Comparison of ENCODE assay signal across 30 cellular contexts in the genomic region with DNA sequence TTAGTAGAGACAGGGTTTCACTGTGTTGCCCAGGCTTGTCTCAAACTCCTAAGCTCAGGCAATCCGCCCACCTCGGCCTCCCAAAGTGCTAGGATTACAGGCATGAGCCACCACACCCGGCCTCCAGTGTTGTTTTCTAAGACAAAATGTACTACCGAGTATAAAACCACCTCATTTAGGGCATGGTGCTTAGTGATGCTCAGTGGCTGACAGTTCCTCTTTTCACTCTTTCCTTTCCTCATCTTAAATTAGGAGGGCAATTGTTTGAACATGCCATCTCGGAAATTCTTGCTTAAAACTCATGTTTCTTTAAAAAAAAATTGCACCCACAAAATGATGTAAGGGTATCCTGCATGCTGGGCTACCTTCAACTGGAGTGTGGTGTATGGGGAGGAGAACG.
DNase-seq lines count a peak whose midpoint lies in the region; ATAC-seq, FAIRE-seq and TF ChIP-seq lines count a peak whose summit lies in the region.
"Had no signal": no experiment of that assay in that cellular context is flagged by ENCODE, and none has a peak within 500 bp of the region (broad histone marks: within the 10 kb centered on the region; RNA-seq: fewer than 3 reads in every experiment).

No MANE protein-coding gene starts in this region.

- H3K4me3 ChIP-seq in BLaER1 (no peak overlapping the region), HUES48 (ENCODE audit: low read depth, low read length) (no peak overlapping the region), GM12878 (no peak overlapping the region), mesodermal cell (ENCODE audit: extremely low read depth, insufficient read depth, low read length, poor library complexity, severe bottlenecking) (no peak overlapping the region)
- H3K4me3 ChIP-seq: GM23248, spleen, thyroid gland had no signal

- no peak for TF ChIP-seq POLR2A in GM12878 (IDR thresholded peaks at IDR 0.05; ENCODE audit: low read depth, low read length)

- H3K79me2 ChIP-seq in GM12878 (ENCODE audit: control insufficient read depth, insufficient read depth, low read length) = no peaks in the 10 kb centered on the region

- H3K4me1 Mint-ChIP-seq in activated naive CD8-positive, alpha-beta T cell treated with anti-CD3 and anti-CD28 coated beads for 36 hours = no peaks in the 10 kb centered on the region
- H3K4me1 Mint-ChIP-seq: activated CD4-positive, alpha-beta memory T cell treated with anti-CD3 and anti-CD28 coated beads, Interleukin-2, amount 10 ng/mL, durations not matched to agents 7 days and 5 days had no signal

- intact Hi-C loops in GM12878 (cut with micrococcal nuclease; ENCODE audit: unreplicated experiment) = no loop called here

- CTCF ChIA-PET in GM12878 (lab: Yijun Ruan, JAX) = no interaction called here

- H3K4me2 ChIP-seq in BLaER1 = peak overlapping the region; percentile 79
- H3K4me2 ChIP-seq in GM12878 (ENCODE audit: control insufficient read depth, insufficient read depth) = peak overlapping the region; percentile 13; the same call in 1 of the 2 replicates

- WGBS in GM12878 (ENCODE audit: insufficient coverage, insufficient replicate concordance, low lambda C conversion rate, missing lambda C conversion rate) = 37% methylated on average over 6 of the region's 6 CpGs
- WGBS in mesodermal cell (ENCODE audit: insufficient coverage in 2 of 2), 2 experiments = 90 to 94% methylated on average over 3 to 5 of the region's 6 CpGs

- peaks cover 45% of the 10 kb centered on the region for H3K27me3 Mint-ChIP-seq in activated naive CD8-positive, alpha-beta T cell treated with anti-CD3 and anti-CD28 coated beads for 36 hours

- H3K9ac ChIP-seq in BLaER1 = no peak overlapping the region
- no peak overlapping the region for H3K9ac ChIP-seq in HUES48 (ENCODE audit: low read depth, low read length)
- no peak overlapping the region for H3K9ac ChIP-seq in GM12878 (ENCODE audit: control insufficient read depth, insufficient read depth, low read length)
- H3K9ac ChIP-seq: GM23248 had no signal

- peak; percentile 80 for ATAC-seq in GM12878
- ATAC-seq in activated naive CD4-positive, alpha-beta T cell treated with anti-CD3 and anti-CD28 coated beads, Interleukin-2, amount 50 U/mL, for 72 hours = no peak
- ATAC-seq: left colon, PC-3 had no signal

- in situ Hi-C loops in GM12878 (cut with MboI) = no loop called here
- in situ Hi-C loops in GM13976 (cut with MboI; ENCODE audit: low sequenced_read_pairs, unreplicated experiment) = no loop called here

- H2AFZ ChIP-seq in GM12878 (ENCODE audit: control insufficient read depth, low read depth, low read length) = no peak overlapping the region
- H2AFZ ChIP-seq: GM23248 had no signal

- no peak overlapping the region for H3K27ac Mint-ChIP-seq in activated naive CD8-positive, alpha-beta T cell treated with anti-CD3 and anti-CD28 coated beads for 36 hours
- no peak overlapping the region for H3K27ac Mint-ChIP-seq in activated naive CD4-positive, alpha-beta T cell treated with anti-CD3 and anti-CD28 coated beads, Interleukin-2, amount 50 U/mL, for 72 hours
- H3K27ac Mint-ChIP-seq: activated CD4-positive, alpha-beta memory T cell treated with anti-CD3 and anti-CD28 coated beads, Interleukin-2, amount 10 ng/mL, durations not matched to agents 7 days and 5 days; activated naive CD4-positive, alpha-beta T cell treated with anti-CD3 and anti-CD28 coated beads for 36 hours; CD4-positive, alpha-beta T cell; T-helper 2 cell treated with Interferon-gamma antibody and Interleukin-4, amounts not matched to agents 5 μg/mL and 100 μg/mL, for 36 hours had no signal

- H3K9me3 ChIP-seq in BLaER1 (no peaks in the 10 kb centered on the region), HUES48 (ENCODE audit: control insufficient read depth, insufficient read depth, low read length) (no peaks in the 10 kb centered on the region), GM12878 (replicated peaks; ENCODE audit: control insufficient read depth, insufficient read depth, low read length) (no peaks in the 10 kb centered on the region), mesodermal cell (ENCODE audit: control insufficient read depth, low read length) (no peaks in the 10 kb centered on the region)
- H3K9me3 ChIP-seq: spleen, thyroid gland had no signal

- SMC1A ChIA-PET in GM12878 (lab: Charles Lee; ENCODE audit: uncharacterized antibody, unreplicated experiment) = no interaction called here

- H3K27ac ChIP-seq in BLaER1 (no peak overlapping the region), HUES48 (ENCODE audit: low read depth, low read length) (peak overlapping the region; percentile 37), GM12878 (ENCODE audit: control insufficient read depth, insufficient read depth) (no peak overlapping the region), mesodermal cell (ENCODE audit: low read depth, low read length, severe bottlenecking) (peak overlapping the region; percentile 37)
- H3K27ac ChIP-seq: brain microvascular endothelial cell, epithelial cell of prostate, GM23248, spleen, thyroid gland had no signal

- H4K20me1 ChIP-seq in BLaER1 = no peaks in the 10 kb centered on the region
- H4K20me1 ChIP-seq in GM12878 (ENCODE audit: control insufficient read depth, insufficient read depth) = no peaks in the 10 kb centered on the region

- no peak for TF ChIP-seq RAD21 in GM12878 (IDR thresholded peaks at IDR 0.05; ENCODE audit: insufficient read depth, low read depth, low read length)

- TF ChIP-seq CTCF in GM12878 (IDR thresholded peaks at IDR 0.05 in 2 of 3, conservative IDR thresholded peaks at IDR 0.05 in 1 of 3; ENCODE audit: control insufficient read depth in 2 of 3, extremely low read depth in 1 of 3, insufficient read depth in 1 of 3, low read depth in 3 of 3, low read length in 3 of 3) = no peak
- no peak for TF ChIP-seq CTCF in GM13976 (IDR thresholded peaks at IDR 0.05; ENCODE audit: borderline replicate concordance, control extremely low read depth, extremely low read depth, insufficient read depth, missing control alignments)

- TF ChIP-seq EP300 in GM12878 (IDR thresholded peaks at IDR 0.05; ENCODE audit: borderline replicate concordance in 1 of 2, control insufficient read depth in 1 of 2, low read depth in 2 of 2, low read length in 2 of 2) = no peak

- POLR2A ChIA-PET in GM12878 (lab: Charles Lee) = no interaction called here

- FAIRE-seq in GM12878 (lab: Jason Lieb, UNC) = no peak
- FAIRE-seq: A204.1, D721Med, GM19239 had no signal

- BruUV-seq in GM12878 (replicated peaks; lab: Mats Ljungman, UMichigan) = no TSS peak

- H3K36me3 Mint-ChIP-seq in activated naive CD8-positive, alpha-beta T cell treated with anti-CD3 and anti-CD28 coated beads for 36 hours = no peaks in the 10 kb centered on the region
- H3K36me3 Mint-ChIP-seq in activated naive CD4-positive, alpha-beta T cell treated with anti-CD3 and anti-CD28 coated beads, Interleukin-2, amount 50 U/mL, for 72 hours = no peaks in the 10 kb centered on the region

- no peaks in the 10 kb centered on the region for H3K9me3 Mint-ChIP-seq in activated naive CD8-positive, alpha-beta T cell treated with anti-CD3 and anti-CD28 coated beads for 36 hours
- no peaks in the 10 kb centered on the region for H3K9me3 Mint-ChIP-seq in activated naive CD4-positive, alpha-beta T cell treated with anti-CD3 and anti-CD28 coated beads, Interleukin-2, amount 50 U/mL, for 72 hours
- H3K9me3 Mint-ChIP-seq: activated CD4-positive, alpha-beta memory T cell treated with anti-CD3 and anti-CD28 coated beads, Interleukin-2, amount 10 ng/mL, durations not matched to agents 7 days and 5 days; activated naive CD4-positive, alpha-beta T cell treated with anti-CD3 and anti-CD28 coated beads for 36 hours; T-helper 2 cell treated with Interferon-gamma antibody and Interleukin-4, amounts not matched to agents 5 μg/mL and 100 μg/mL, for 36 hours had no signal

- H3K36me3 ChIP-seq in BLaER1 (no peaks in the 10 kb centered on the region), HUES48 (ENCODE audit: control insufficient read depth, insufficient read depth, low read length) (no peaks in the 10 kb centered on the region), GM12878 (ENCODE audit: control insufficient read depth in 2 of 2, insufficient read depth in 2 of 2, low read length in 1 of 2) (no peaks in the 10 kb centered on the region), mesodermal cell (ENCODE audit: control insufficient read depth, insufficient read depth, low read length) (no peaks in the 10 kb centered on the region)
- H3K36me3 ChIP-seq: brain microvascular endothelial cell, spleen, thyroid gland had no signal

- RAD21 ChIA-PET in GM12878 (lab: Charles Lee; ENCODE audit: unreplicated experiment) = no interaction called here

- DNase-seq in GM12878 (ENCODE audit: low read depth, low spot score) (no peak), GM13976 (ENCODE audit: low spot score) (no peak), NCI-H1930 (lab: John Stamatoyannopoulos, UW) (no peak)
- no peak for DNase-seq in activated naive CD8-positive, alpha-beta T cell treated with anti-CD3 and anti-CD28 coated beads for 36 hours
- DNase-seq in activated naive CD4-positive, alpha-beta T cell treated with anti-CD3 and anti-CD28 coated beads, Interleukin-2, amount 50 U/mL, for 72 hours (ENCODE audit: low spot score in 2 of 2) = no peak
- DNase-seq: activated CD4-positive, alpha-beta memory T cell treated with anti-CD3 and anti-CD28 coated beads, Interleukin-2, amount 10 ng/mL, durations not matched to agents 7 days and 5 days; activated CD8-positive, alpha-beta memory T cell treated with anti-CD3 and anti-CD28 coated beads, Interleukin-2, amount 50 U/mL, for 4 hours; activated naive CD4-positive, alpha-beta T cell treated with anti-CD3 and anti-CD28 coated beads for 36 hours; brain microvascular endothelial cell; CD4-positive, alpha-beta T cell; DND-41; effector CD8-positive, alpha-beta T cell; GM23248; hypothalamus; left colon; mammary epithelial cell; NCI-H1417 treated with DMSO at 0.1 percent for 48 hours; NCI-H774; PC-3; spleen; stimulated activated CD4-positive, alpha-beta T cell treated with anti-CD3 and anti-CD28 coated beads, Interleukin-2, amount 100 ng/mL, for 24 hours; thyroid gland had no signal

- H3K27me3 ChIP-seq in BLaER1 (no peaks in the 10 kb centered on the region), HUES48 (ENCODE audit: control insufficient read depth, insufficient read depth, low read length) (no peaks in the 10 kb centered on the region), GM12878 (replicated peaks in 1 of 2; ENCODE audit: control insufficient read depth in 2 of 2, insufficient read depth in 2 of 2, low read length in 1 of 2) (no peaks in the 10 kb centered on the region)
- H3K27me3 ChIP-seq: thyroid gland had no signal

- no peak overlapping the region for H3K4me3 Mint-ChIP-seq in activated naive CD8-positive, alpha-beta T cell treated with anti-CD3 and anti-CD28 coated beads for 36 hours
- H3K4me3 Mint-ChIP-seq: activated CD4-positive, alpha-beta memory T cell treated with anti-CD3 and anti-CD28 coated beads, Interleukin-2, amount 10 ng/mL, durations not matched to agents 7 days and 5 days; activated naive CD4-positive, alpha-beta T cell treated with anti-CD3 and anti-CD28 coated beads for 36 hours; CD4-positive, alpha-beta T cell; T-helper 2 cell treated with Interferon-gamma antibody and Interleukin-4, amounts not matched to agents 5 μg/mL and 100 μg/mL, for 36 hours had no signal

- peaks cover 32% of the 10 kb centered on the region for H3K4me1 ChIP-seq in BLaER1
- peaks cover 17% of the 10 kb centered on the region for H3K4me1 ChIP-seq in HUES48 (ENCODE audit: control insufficient read depth, insufficient read depth, low read length)
- peaks cover 12% of the 10 kb centered on the region for H3K4me1 ChIP-seq in GM12878 (ENCODE audit: control insufficient read depth, insufficient read depth, low read length)
- peaks cover 5% of the 10 kb centered on the region for H3K4me1 ChIP-seq in mesodermal cell (ENCODE audit: control insufficient read depth, insufficient read depth, low read length, poor library complexity, severe bottlenecking)
- H3K4me1 ChIP-seq: spleen, thyroid gland had no signal

Comparison
In these comparisons a context has a peak if more than half of its experiments do, and no peak if none do; other contexts are left out.
1. H3K27ac ChIP-seq: peak in HUES48 (single experiment) and mesodermal cell (single experiment); none in BLaER1 (single experiment) and GM12878 (single experiment).